Comparison of ENCODE assay signal across 9 cellular contexts in genomic region chr5:178895615-178896571, GRCh38. TPM values are rescaled to one million over a fixed set of nuclear protein-coding genes. Genes with fewer than 3 reads are reported as not detected.
DNase-seq lines count a peak whose midpoint lies in the region; ATAC-seq, FAIRE-seq and TF ChIP-seq lines count a peak whose summit lies in the region.
"Had no signal": no experiment of that assay in that cellular context is flagged by ENCODE, and none has a peak within 500 bp of the region (broad histone marks: within the 10 kb centered on the region; RNA-seq: fewer than 3 reads in every experiment).

TSS of gene ZFP2 (plus strand) at chr5:178895913. CDS start at chr5:178931314, 35,401 bp downstream.

- H3K9me3 ChIP-seq in right atrium auricular region (no peaks in the 10 kb centered on the region), parathyroid adenoma (ENCODE audit: control insufficient read depth, low read length) (no peaks in the 10 kb centered on the region)

- CTCF ChIA-PET in AG04449 (lab: Yijun Ruan, JAX): no interaction called here

- no peak for TF ChIP-seq POLR2A in H54 (IDR thresholded peaks at IDR 0.05; ENCODE audit: low read depth, low read length)

- TF ChIP-seq CTCF in AG04449 (IDR thresholded peaks at IDR 0.05; ENCODE audit: insufficient read depth, low read length, missing control alignments) (no peak), right atrium auricular region (IDR thresholded peaks at IDR 0.05) (no peak), parathyroid adenoma (IDR thresholded peaks at IDR 0.05) (no peak)

- no peak within 1 kb of the TSS for H3K9ac ChIP-seq in parathyroid adenoma

- H3K4me1 ChIP-seq in right atrium auricular region (peaks cover 0 to 11% of the 10 kb centered on the region in 2 donors), parathyroid adenoma (no peaks in the 10 kb centered on the region)

- peak within 1 kb of the TSS; percentile 61 for H2AFZ ChIP-seq in parathyroid adenoma

- no peak for FAIRE-seq in H54 (lab: Jason Lieb, UNC)
- FAIRE-seq: GM18507 had no signal

- peak within 1 kb of the TSS; percentile 94 for H3K4me2 ChIP-seq in parathyroid adenoma (ENCODE audit: low read length)

- POLR2A ChIA-PET in AG04449 (lab: Yijun Ruan, JAX): no interaction called here

- no peaks in the 10 kb centered on the region for H3K27me3 ChIP-seq in right atrium auricular region
- H3K27me3 ChIP-seq in parathyroid adenoma (ENCODE audit: control insufficient read depth, insufficient read depth, low read length): no peaks in the 10 kb centered on the region

- H3K27ac ChIP-seq in angular gyrus (ENCODE audit: low read depth, low read length) (peak within 1 kb of the TSS; percentile 66), right atrium auricular region (peak within 1 kb of the TSS; percentile 70 to 78), parathyroid adenoma (no peak within 1 kb of the TSS)

- ATAC-seq in HG03159 (IDR thresholded peaks at IDR 0.05; ENCODE audit: unreplicated experiment): no peak
- no peak for ATAC-seq in HG03521 (IDR thresholded peaks at IDR 0.05; ENCODE audit: unreplicated experiment)

- peak within 1 kb of the TSS; percentile 70 for H3K4me3 ChIP-seq in AG04449 (ENCODE audit: low read depth, low read length)
- peak within 1 kb of the TSS; percentile 68 to 83 for H3K4me3 ChIP-seq in right atrium auricular region
- peak within 1 kb of the TSS; percentile 77 for H3K4me3 ChIP-seq in parathyroid adenoma (ENCODE audit: low read depth, low read length)

- H3K36me3 ChIP-seq in right atrium auricular region (no peaks in the 10 kb centered on the region), parathyroid adenoma (ENCODE audit: control insufficient read depth, insufficient read depth, low read length) (no peaks in the 10 kb centered on the region)

- DNase-seq in AG04449 (ENCODE audit: low read depth, low spot score): no peak
- peak; percentile 22 for DNase-seq in H54 (ENCODE audit: insufficient read length, low spot score)
- peak; percentile 75 for DNase-seq in RKO (ENCODE audit: low spot score)
- DNase-seq in right atrium auricular region (ENCODE audit: low spot score): no peak

- H3K79me2 ChIP-seq in parathyroid adenoma: no peaks in the 10 kb centered on the region

RNA-seq across cellular contexts. Expression of gene ZFP2, which starts in this region (rescaled TPM):
- 1 to 10 TPM in 1 of 2 donors, under 1 TPM in 1; 0.43 to 2.0 TPM for total RNA-seq in right atrium auricular region

Comparison
In these comparisons a context has a peak if more than half of its experiments do, and no peak if none do; other contexts are left out.
1. DNase-seq: peak in H54 (single experiment) and RKO (single experiment); none in AG04449 (single experiment) and right atrium auricular region (single experiment).
2. Peak in every context shown above with its lines, with median percentiles within 50 percentile points of each other: H3K4me3 ChIP-seq.